In the genomic region with DNA sequence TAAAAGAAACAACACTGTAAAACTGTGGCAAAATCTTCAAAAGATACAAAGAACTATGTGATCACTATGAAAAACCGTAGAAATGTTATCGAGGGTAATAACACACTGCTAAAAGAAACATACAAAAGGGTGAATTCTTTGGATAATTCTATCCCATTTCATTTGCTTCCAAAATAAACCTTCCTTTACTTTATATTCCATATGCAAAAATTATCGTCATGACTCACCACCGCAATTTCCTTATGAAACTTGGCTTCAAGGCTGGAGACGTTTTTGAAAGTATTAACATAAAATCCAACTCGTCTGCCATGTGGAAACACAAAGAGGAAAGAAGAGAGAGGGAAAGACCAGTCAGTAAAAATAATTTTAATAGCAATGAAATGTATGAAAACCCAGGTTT, we compare ENCODE assay signal across 21 cellular contexts.
DNase-seq lines count a peak whose midpoint lies in the region; ATAC-seq and TF ChIP-seq lines count a peak whose summit lies in the region.
"Had no signal": no experiment of that assay in that cellular context is flagged by ENCODE, and none has a peak within 500 bp of the region (broad histone marks: within the 10 kb centered on the region; RNA-seq: fewer than 3 reads in every experiment).

No MANE protein-coding gene starts in this region.

- no peak overlapping the region for H3K27ac Mint-ChIP-seq in activated T-helper 2 cell treated with anti-CD3 and anti-CD28 coated beads, Interferon-gamma antibody, Interleukin-2, Interleukin-4, amounts not matched to agents 10 μg/mL and 5 μg/mL and 100 μg/mL, durations not matched to agents 14 hours and 24 hours and 36 hours

- no peaks in the 10 kb centered on the region for H3K27me3 Mint-ChIP-seq in activated T-helper 2 cell treated with anti-CD3 and anti-CD28 coated beads, Interferon-gamma antibody, Interleukin-2, Interleukin-4, amounts not matched to agents 10 μg/mL and 5 μg/mL and 100 μg/mL, durations not matched to agents 14 hours and 24 hours and 36 hours (ENCODE audit: low read depth)

- TF ChIP-seq CTCF in cardiac fibroblast (IDR thresholded peaks at IDR 0.05; ENCODE audit: low read depth, low read length) (no peak), fibroblast of villous mesenchyme (IDR thresholded peaks at IDR 0.05; ENCODE audit: insufficient read depth, low read depth, low read length) (no peak)

- in situ Hi-C loops in GM23248 (cut with MboI) = no loop called here

- no peak overlapping the region for H2AFZ ChIP-seq in GM23248
- H2AFZ ChIP-seq: PC-9 had no signal

- H3K36me3 Mint-ChIP-seq in activated T-helper 2 cell treated with anti-CD3 and anti-CD28 coated beads, Interferon-gamma antibody, Interleukin-2, Interleukin-4, amounts not matched to agents 10 μg/mL and 5 μg/mL and 100 μg/mL, durations not matched to agents 14 hours and 24 hours and 36 hours (ENCODE audit: low read depth) = no peaks in the 10 kb centered on the region

- WGBS in GM23248 (ENCODE audit: low coverage in 1 of 2, low lambda C conversion rate in 2 of 2, missing lambda C conversion rate in 2 of 2), 2 experiments = 75 to 79% methylated on average over 6 of the region's 6 CpGs

- no peak overlapping the region for H3K4me3 ChIP-seq in GM23248
- H3K4me3 ChIP-seq in cardiac fibroblast (replicated peaks in 1 of 2; ENCODE audit: low read depth in 2 of 2, low read length in 2 of 2) = no peak overlapping the region
- no peak overlapping the region for H3K4me3 ChIP-seq in fibroblast of villous mesenchyme (ENCODE audit: low read depth, low read length)
- H3K4me3 ChIP-seq: A549, GM12878, PC-9, SK-N-MC had no signal

- H3K9me3 ChIP-seq in GM23248 (ENCODE audit: low read depth) = no peaks in the 10 kb centered on the region
- H3K9me3 ChIP-seq: A549 had no signal

- H3F3A ChIP-seq in GM23248 (ENCODE audit: insufficient read depth) = no peaks in the 10 kb centered on the region

- H3K4me1 Mint-ChIP-seq in activated T-helper 2 cell treated with anti-CD3 and anti-CD28 coated beads, Interferon-gamma antibody, Interleukin-2, Interleukin-4, amounts not matched to agents 10 μg/mL and 5 μg/mL and 100 μg/mL, durations not matched to agents 14 hours and 24 hours and 36 hours (ENCODE audit: low read depth) = peaks cover 19% of the 10 kb centered on the region

- H3K9me2 ChIP-seq in GM23248 (ENCODE audit: insufficient read depth) = no peaks in the 10 kb centered on the region

- intact Hi-C loops in activated T-helper 2 cell treated with anti-CD3 and anti-CD28 coated beads, Interferon-gamma antibody, Interleukin-2, Interleukin-4, amounts not matched to agents 10 μg/mL and 5 μg/mL and 100 μg/mL, durations not matched to agents 14 hours and 24 hours and 36 hours (cut with micrococcal nuclease) = no loop called here

- no peak overlapping the region for H3K4me2 ChIP-seq in GM23248 (ENCODE audit: unreplicated experiment)
- H3K4me2 ChIP-seq: A549, PC-9 had no signal

- H3K36me3 ChIP-seq in GM23248 (ENCODE audit: low read depth) = no peaks in the 10 kb centered on the region

- peaks cover 4% of the 10 kb centered on the region for H3K9me3 Mint-ChIP-seq in activated T-helper 2 cell treated with anti-CD3 and anti-CD28 coated beads, Interferon-gamma antibody, Interleukin-2, Interleukin-4, amounts not matched to agents 10 μg/mL and 5 μg/mL and 100 μg/mL, durations not matched to agents 14 hours and 24 hours and 36 hours

- no peaks in the 10 kb centered on the region for H3K27me3 ChIP-seq in GM23248 (replicated peaks; ENCODE audit: insufficient read depth)

- DNase-seq in GM23248 (peak; percentile 4), RPMI7951 (ENCODE audit: low read depth) (peak; percentile 52), cardiac fibroblast (ENCODE audit: low read depth in 2 of 2) (peak; percentile 28 to 51), fibroblast of villous mesenchyme (ENCODE audit: low read depth) (peak; percentile 1), pons (ENCODE audit: low spot score) (no peak)
- DNase-seq in activated T-helper 2 cell treated with anti-CD3 and anti-CD28 coated beads, Interferon-gamma antibody, Interleukin-2, Interleukin-4, amounts not matched to agents 10 μg/mL and 5 μg/mL and 100 μg/mL, durations not matched to agents 14 hours and 24 hours and 36 hours (ENCODE audit: low spot score) = no peak
- DNase-seq: DMS53, KBM-7, MM.1S, NCI-H1436 treated with DMSO at 0.1 percent for 48 hours, NCI-H2081 treated with DMSO at 0.1 percent for 48 hours, NCI-H226, NCI-H69, PC-9 had no signal

- H4K20me1 ChIP-seq in GM23248 (ENCODE audit: insufficient read depth) = no peaks in the 10 kb centered on the region

- ATAC-seq in SK-N-SH treated with all-trans-retinoic acid at 6 μM for 48 hours (no peak), HG03432 (IDR thresholded peaks at IDR 0.05; ENCODE audit: unreplicated experiment) (no peak)
- ATAC-seq: A549, GM12878, HCT116 had no signal

- H3K4me1 ChIP-seq in GM23248 (ENCODE audit: insufficient read depth) = peaks cover 10% of the 10 kb centered on the region
- H3K4me1 ChIP-seq: A549 had no signal

- no peak overlapping the region for H3K4me3 Mint-ChIP-seq in activated T-helper 2 cell treated with anti-CD3 and anti-CD28 coated beads, Interferon-gamma antibody, Interleukin-2, Interleukin-4, amounts not matched to agents 10 μg/mL and 5 μg/mL and 100 μg/mL, durations not matched to agents 14 hours and 24 hours and 36 hours (ENCODE audit: low read depth)

- no peak overlapping the region for H3K27ac ChIP-seq in GM23248
- H3K27ac ChIP-seq: A549, HL-60, PC-9, SK-N-MC had no signal

- H3K9ac ChIP-seq in GM23248 = no peak overlapping the region

- no peaks in the 10 kb centered on the region for H3K79me2 ChIP-seq in GM23248 (ENCODE audit: insufficient read depth)

TF ChIP-seq in SK-N-SH treated with all-trans-retinoic acid at 6 μM for 48 hours, 23 proteins besides CTCF, POLR2A, EP300 and RAD21:
- TF ChIP-seq ZNF70 (CRISPR knock-in tag; IDR thresholded peaks at IDR 0.05) (no peak), ISL1 (CRISPR knock-in tag; IDR thresholded peaks at IDR 0.05) (no peak), GLIS3 (CRISPR knock-in tag; IDR thresholded peaks at IDR 0.05) (no peak), TOX (CRISPR knock-in tag; IDR thresholded peaks at IDR 0.05; ENCODE audit: borderline replicate concordance) (no peak), ARNTL (CRISPR knock-in tag; IDR thresholded peaks at IDR 0.05; ENCODE audit: borderline replicate concordance, low read depth) (no peak), ZNF565 (CRISPR knock-in tag; conservative IDR thresholded peaks at IDR 0.05; ENCODE audit: low read depth) (no peak), CSDC2 (CRISPR knock-in tag; IDR thresholded peaks at IDR 0.05) (no peak), TCF4 (CRISPR knock-in tag; IDR thresholded peaks at IDR 0.05; ENCODE audit: borderline replicate concordance) (no peak), ESRRG (CRISPR knock-in tag; IDR thresholded peaks at IDR 0.05) (no peak), PPARA (CRISPR knock-in tag; IDR thresholded peaks at IDR 0.05; ENCODE audit: borderline replicate concordance) (no peak), RARB (CRISPR knock-in tag; IDR thresholded peaks at IDR 0.05) (no peak), ZNF8 (CRISPR knock-in tag; IDR thresholded peaks at IDR 0.05) (no peak), ZC3H10 (CRISPR knock-in tag; IDR thresholded peaks at IDR 0.05) (no peak), ZFP30 (CRISPR knock-in tag; IDR thresholded peaks at IDR 0.05) (no peak)
- TF ChIP-seq, protein P1, sequence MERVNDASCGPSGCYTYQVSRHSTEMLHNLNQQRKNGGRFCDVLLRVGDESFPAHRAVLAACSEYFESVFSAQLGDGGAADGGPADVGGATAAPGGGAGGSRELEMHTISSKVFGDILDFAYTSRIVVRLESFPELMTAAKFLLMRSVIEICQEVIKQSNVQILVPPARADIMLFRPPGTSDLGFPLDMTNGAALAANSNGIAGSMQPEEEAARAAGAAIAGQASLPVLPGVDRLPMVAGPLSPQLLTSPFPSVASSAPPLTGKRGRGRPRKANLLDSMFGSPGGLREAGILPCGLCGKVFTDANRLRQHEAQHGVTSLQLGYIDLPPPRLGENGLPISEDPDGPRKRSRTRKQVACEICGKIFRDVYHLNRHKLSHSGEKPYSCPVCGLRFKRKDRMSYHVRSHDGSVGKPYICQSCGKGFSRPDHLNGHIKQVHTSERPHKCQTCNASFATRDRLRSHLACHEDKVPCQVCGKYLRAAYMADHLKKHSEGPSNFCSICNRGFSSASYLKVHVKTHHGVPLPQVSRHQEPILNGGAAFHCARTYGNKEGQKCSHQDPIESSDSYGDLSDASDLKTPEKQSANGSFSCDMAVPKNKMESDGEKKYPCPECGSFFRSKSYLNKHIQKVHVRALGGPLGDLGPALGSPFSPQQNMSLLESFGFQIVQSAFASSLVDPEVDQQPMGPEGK (CRISPR knock-in tag; IDR thresholded peaks at IDR 0.05; ENCODE audit: borderline replicate concordance) = no peak
- TF ChIP-seq, protein P2, sequence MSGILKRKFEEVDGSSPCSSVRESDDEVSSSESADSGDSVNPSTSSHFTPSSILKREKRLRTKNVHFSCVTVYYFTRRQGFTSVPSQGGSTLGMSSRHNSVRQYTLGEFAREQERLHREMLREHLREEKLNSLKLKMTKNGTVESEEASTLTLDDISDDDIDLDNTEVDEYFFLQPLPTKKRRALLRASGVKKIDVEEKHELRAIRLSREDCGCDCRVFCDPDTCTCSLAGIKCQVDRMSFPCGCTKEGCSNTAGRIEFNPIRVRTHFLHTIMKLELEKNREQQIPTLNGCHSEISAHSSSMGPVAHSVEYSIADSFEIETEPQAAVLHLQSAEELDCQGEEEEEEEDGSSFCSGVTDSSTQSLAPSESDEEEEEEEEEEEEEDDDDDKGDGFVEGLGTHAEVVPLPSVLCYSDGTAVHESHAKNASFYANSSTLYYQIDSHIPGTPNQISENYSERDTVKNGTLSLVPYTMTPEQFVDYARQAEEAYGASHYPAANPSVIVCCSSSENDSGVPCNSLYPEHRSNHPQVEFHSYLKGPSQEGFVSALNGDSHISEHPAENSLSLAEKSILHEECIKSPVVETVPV (CRISPR knock-in tag; IDR thresholded peaks at IDR 0.05) = no peak
- TF ChIP-seq, protein P3, sequence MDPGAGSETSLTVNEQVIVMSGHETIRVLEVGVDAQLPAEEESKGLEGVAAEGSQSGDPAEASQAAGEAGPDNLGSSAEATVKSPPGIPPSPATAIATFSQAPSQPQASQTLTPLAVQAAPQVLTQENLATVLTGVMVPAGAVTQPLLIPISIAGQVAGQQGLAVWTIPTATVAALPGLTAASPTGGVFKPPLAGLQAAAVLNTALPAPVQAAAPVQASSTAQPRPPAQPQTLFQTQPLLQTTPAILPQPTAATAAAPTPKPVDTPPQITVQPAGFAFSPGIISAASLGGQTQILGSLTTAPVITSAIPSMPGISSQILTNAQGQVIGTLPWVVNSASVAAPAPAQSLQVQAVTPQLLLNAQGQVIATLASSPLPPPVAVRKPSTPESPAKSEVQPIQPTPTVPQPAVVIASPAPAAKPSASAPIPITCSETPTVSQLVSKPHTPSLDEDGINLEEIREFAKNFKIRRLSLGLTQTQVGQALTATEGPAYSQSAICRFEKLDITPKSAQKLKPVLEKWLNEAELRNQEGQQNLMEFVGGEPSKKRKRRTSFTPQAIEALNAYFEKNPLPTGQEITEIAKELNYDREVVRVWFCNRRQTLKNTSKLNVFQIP (CRISPR knock-in tag; IDR thresholded peaks at IDR 0.05; ENCODE audit: borderline replicate concordance, low read depth) = no peak
TF ChIP-seq in SK-N-SH treated with all-trans-retinoic acid at 6 μM for 48 hours: peak in this region for 0.

Comparison
In these comparisons a context has a peak if more than half of its experiments do, and no peak if none do; other contexts are left out.
1. DNase-seq: peak in GM23248 (single experiment), RPMI7951 (single experiment), cardiac fibroblast (2 of 2) and fibroblast of villous mesenchyme (single experiment); none in activated T-helper 2 cell treated with anti-CD3 and anti-CD28 coated beads, Interferon-gamma antibody, Interleukin-2, Interleukin-4, amounts not matched to agents 10 μg/mL and 5 μg/mL and 100 μg/mL, durations not matched to agents 14 hours and 24 hours and 36 hours (single experiment) and pons (single experiment).